ENCODE assay signal across 10 cellular contexts in the genomic region with DNA sequence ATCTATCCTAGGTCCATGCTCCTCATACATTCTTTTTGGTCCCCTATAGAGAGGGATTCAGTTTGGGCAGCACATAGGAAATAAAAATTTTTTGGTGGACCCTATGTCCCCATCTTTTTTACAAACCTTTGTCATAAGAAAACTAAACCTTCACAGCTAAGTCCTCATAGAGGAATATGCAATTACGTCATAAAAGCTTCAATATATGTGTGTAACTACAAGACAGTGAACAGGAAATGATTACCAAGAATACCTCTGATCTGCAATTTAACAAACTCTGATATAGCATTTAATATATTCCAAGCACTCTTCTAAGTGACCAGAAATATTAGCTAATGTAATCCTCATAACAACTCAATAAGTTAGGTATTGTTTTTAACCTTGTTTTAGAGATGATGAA. TPM values are rescaled to one million over a fixed set of nuclear protein-coding genes. Genes with fewer than 3 reads are reported as not detected.
"Had no signal": no experiment of that assay in that cellular context is flagged by ENCODE, and none has a peak within 500 bp of the region (broad histone marks: within the 10 kb centered on the region; RNA-seq: fewer than 3 reads in every experiment).

No MANE protein-coding gene starts in this region.

- H3K36me3 ChIP-seq: HAP-1 had no signal

- H3K9ac ChIP-seq: GM23248 had no signal

- ATAC-seq: HCT116 had no signal

- H2AFZ ChIP-seq: GM23248 had no signal

- H3K4me3 ChIP-seq: GM23248, HAP-1 had no signal

- H3K27ac ChIP-seq: GM23248, HL-60 had no signal

- H3K4me1 ChIP-seq: HAP-1 had no signal

- H3K9me3 ChIP-seq: HAP-1 had no signal

- DNase-seq: GM23248, GOT3, H7, HFFc6, IMR-90 had no signal

RNA-seq across cellular contexts. Expression of gene AMPD1, which starts 19.2 kb away (rescaled TPM):
- total RNA-seq: GM23248, H4, HFFc6, HT1080, IMR-90 had no signal
- polyA plus RNA-seq: GM23248, IMR-90 had no signal
